1 cellular context compared by ENCODE assay signal in genomic region chr1:1556961-1557360, GRCh38. TPM values are rescaled to one million over a fixed set of nuclear protein-coding genes. Genes with fewer than 3 reads are reported as not detected.
"Had no signal": no experiment of that assay in that cellular context is flagged by ENCODE, and none has a peak within 500 bp of the region (broad histone marks: within the 10 kb centered on the region; RNA-seq: fewer than 3 reads in every experiment).

No MANE protein-coding gene starts in this region.

RNA-seq across cellular contexts. Expression of gene TMEM240, which starts 16.5 kb away (rescaled TPM):
- total RNA-seq: H4 had no signal
